28 cellular contexts compared by ENCODE assay signal in the genomic region with DNA sequence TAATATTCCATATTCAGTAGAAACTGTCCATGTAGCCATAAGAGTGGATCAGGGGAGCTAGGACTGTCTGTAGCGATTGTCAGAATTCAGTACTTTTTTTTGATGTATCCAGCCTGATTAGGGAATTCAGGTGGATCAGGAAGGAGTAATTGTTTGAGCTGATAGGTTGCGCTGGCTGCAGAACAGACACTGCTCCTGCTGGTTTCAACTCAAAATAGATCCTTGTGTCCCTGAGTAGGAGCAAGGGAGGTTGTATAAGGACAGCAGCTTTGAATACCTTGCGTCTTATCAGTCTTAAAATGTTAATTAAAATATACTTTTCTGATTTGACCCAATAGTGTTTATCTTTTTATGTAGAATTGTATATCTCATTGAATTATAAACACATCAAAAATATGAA.
"Had no signal": no experiment of that assay in that cellular context is flagged by ENCODE, and none has a peak within 500 bp of the region (broad histone marks: within the 10 kb centered on the region; RNA-seq: fewer than 3 reads in every experiment).

No MANE protein-coding gene starts in this region.

- H3K4me1 Mint-ChIP-seq: stimulated activated memory B cell treated with anti-CD40 and anti-IgM and Interleukin-4, amounts not matched to agents 10 μg/mL and 1 μg/mL and 100 μg/mL, for 72 hours; stimulated activated naive CD8-positive, alpha-beta T cell treated with anti-CD3 and anti-CD28 coated beads, Interleukin-15, amount 100 ng/mL, for 72 hours had no signal

- H3K27me3 ChIP-seq: stomach, suprapubic skin, testis, thyroid gland, tibial artery, tibial nerve, transverse colon, upper lobe of left lung, upper lobe of right lung, uterus, vagina had no signal

- ATAC-seq: stimulated activated memory B cell treated with anti-CD40 and anti-IgM and Interleukin-4, amounts not matched to agents 10 μg/mL and 1 μg/mL and 100 μg/mL, for 72 hours; stimulated activated naive B cell treated with anti-CD40 and anti-IgM and Interleukin-4, amounts not matched to agents 10 μg/mL and 1 μg/mL and 100 μg/mL, for 72 hours; stimulated activated naive CD8-positive, alpha-beta T cell treated with anti-CD3 and anti-CD28 coated beads, Interleukin-15, amount 100 ng/mL, for 72 hours; stimulated activated naive CD8-positive, alpha-beta T cell treated with anti-CD3 and anti-CD28 coated beads, Interleukin-15, Interleukin-2, amounts not matched to agents 100 U/mL and 50 U/mL, for 24 hours; upper lobe of right lung had no signal

- H3K4me3 Mint-ChIP-seq: stimulated activated memory B cell treated with anti-CD40 and anti-IgM and Interleukin-4, amounts not matched to agents 10 μg/mL and 1 μg/mL and 100 μg/mL, for 72 hours; stimulated activated naive B cell treated with anti-CD40 and anti-IgM and Interleukin-4, amounts not matched to agents 10 μg/mL and 1 μg/mL and 100 μg/mL, for 72 hours; stimulated activated naive CD8-positive, alpha-beta T cell treated with anti-CD3 and anti-CD28 coated beads, Interleukin-15, amount 100 ng/mL, for 72 hours; stimulated activated naive CD8-positive, alpha-beta T cell treated with anti-CD3 and anti-CD28 coated beads, Interleukin-15, Interleukin-2, amounts not matched to agents 100 ng/mL and 50 ng/mL, for 24 hours; type B pancreatic cell had no signal

- H3K4me3 ChIP-seq: stomach, suprapubic skin, testis, thoracic aorta, thyroid gland, tibial artery, tibial nerve, transverse colon, upper lobe of left lung, upper lobe of right lung, uterus, vagina had no signal

- H3K36me3 ChIP-seq: uterus had no signal

- H3K9me3 Mint-ChIP-seq: stimulated activated memory B cell treated with anti-CD40 and anti-IgM and Interleukin-4, amounts not matched to agents 10 μg/mL and 1 μg/mL and 100 μg/mL, for 72 hours; stimulated activated naive B cell treated with anti-CD40 and anti-IgM and Interleukin-4, amounts not matched to agents 10 μg/mL and 1 μg/mL and 100 μg/mL, for 72 hours; stimulated activated naive CD8-positive, alpha-beta T cell treated with anti-CD3 and anti-CD28 coated beads, Interleukin-15, amount 100 ng/mL, for 72 hours; stimulated activated naive CD8-positive, alpha-beta T cell treated with anti-CD3 and anti-CD28 coated beads, Interleukin-15, Interleukin-2, amounts not matched to agents 100 ng/mL and 50 ng/mL, for 24 hours; type B pancreatic cell had no signal

- H3K9me3 ChIP-seq: stomach, suprapubic skin, testis, thoracic aorta, thyroid gland, tibial artery, tibial nerve, transverse colon, upper lobe of left lung, upper lobe of right lung, uterus, vagina had no signal

- H3K27ac ChIP-seq: stomach, suprapubic skin, testis, thoracic aorta, thyroid gland, tibial artery, tibial nerve, transverse colon, upper lobe of left lung, upper lobe of right lung, uterus, vagina had no signal

- H3K27ac Mint-ChIP-seq: stimulated activated memory B cell treated with anti-CD40 and anti-IgM and Interleukin-4, amounts not matched to agents 10 μg/mL and 1 μg/mL and 100 μg/mL, for 72 hours; stimulated activated naive B cell treated with anti-CD40 and anti-IgM and Interleukin-4, amounts not matched to agents 10 μg/mL and 1 μg/mL and 100 μg/mL, for 72 hours; stimulated activated naive CD8-positive, alpha-beta T cell treated with anti-CD3 and anti-CD28 coated beads, Interleukin-15, amount 100 ng/mL, for 72 hours; stimulated activated naive CD8-positive, alpha-beta T cell treated with anti-CD3 and anti-CD28 coated beads, Interleukin-15, Interleukin-2, amounts not matched to agents 100 ng/mL and 50 ng/mL, for 24 hours; type B pancreatic cell had no signal

- H3K4me1 ChIP-seq: stomach, suprapubic skin, testis, thyroid gland, tibial artery, tibial nerve, transverse colon, upper lobe of left lung, upper lobe of right lung, uterus, vagina had no signal

- DNase-seq: stimulated activated CD4-positive, alpha-beta T cell treated with anti-CD3 and anti-CD28 coated beads, Interleukin-2, amount 100 ng/mL, for 24 hours; stimulated activated CD4-positive, alpha-beta T cell treated with anti-CD3 and anti-CD28 coated beads, Interleukin-2, amount 100 ng/mL, for 48 hours; stimulated activated CD4-positive, alpha-beta T cell treated with anti-CD3 and anti-CD28 coated beads, Interleukin-4, amount 100 ng/mL, for 1 hour; stimulated activated CD4-positive, alpha-beta T cell treated with anti-CD3 and anti-CD28 coated beads, Interleukin-4, amount 100 ng/mL, for 24 hours; stimulated activated CD4-positive, alpha-beta T cell treated with anti-CD3 and anti-CD28 coated beads, Interleukin-4, amount 100 ng/mL, for 4 hours; stimulated activated CD8-positive, alpha-beta memory T cell treated with anti-CD3 and anti-CD28 coated beads, Interleukin-4, amount 100 ng/mL, for 48 hours; stimulated activated naive B cell treated with anti-CD40 and anti-IgM and Interleukin-4, amounts not matched to agents 10 μg/mL and 1 μg/mL and 100 μg/mL, for 72 hours; stimulated activated naive CD4-positive, alpha-beta T cell; stimulated activated naive CD4-positive, alpha-beta T cell treated with Interleukin-2 at 50 U/mL for 16 hours; stimulated activated naive CD8-positive, alpha-beta T cell treated with anti-CD3 and anti-CD28 coated beads, Interleukin-15, amount 100 ng/mL, for 72 hours; stimulated activated naive CD8-positive, alpha-beta T cell treated with anti-CD3 and anti-CD28 coated beads, Interleukin-15, Interleukin-2, amounts not matched to agents 100 U/mL and 50 U/mL, for 24 hours; stomach; substantia nigra; testis; thyroid gland; tibial artery; transverse colon; trophoblast cell; upper lobe of left lung; upper lobe of right lung; uterus had no signal
